ENCODE assay signal across 8 cellular contexts in the genomic region with DNA sequence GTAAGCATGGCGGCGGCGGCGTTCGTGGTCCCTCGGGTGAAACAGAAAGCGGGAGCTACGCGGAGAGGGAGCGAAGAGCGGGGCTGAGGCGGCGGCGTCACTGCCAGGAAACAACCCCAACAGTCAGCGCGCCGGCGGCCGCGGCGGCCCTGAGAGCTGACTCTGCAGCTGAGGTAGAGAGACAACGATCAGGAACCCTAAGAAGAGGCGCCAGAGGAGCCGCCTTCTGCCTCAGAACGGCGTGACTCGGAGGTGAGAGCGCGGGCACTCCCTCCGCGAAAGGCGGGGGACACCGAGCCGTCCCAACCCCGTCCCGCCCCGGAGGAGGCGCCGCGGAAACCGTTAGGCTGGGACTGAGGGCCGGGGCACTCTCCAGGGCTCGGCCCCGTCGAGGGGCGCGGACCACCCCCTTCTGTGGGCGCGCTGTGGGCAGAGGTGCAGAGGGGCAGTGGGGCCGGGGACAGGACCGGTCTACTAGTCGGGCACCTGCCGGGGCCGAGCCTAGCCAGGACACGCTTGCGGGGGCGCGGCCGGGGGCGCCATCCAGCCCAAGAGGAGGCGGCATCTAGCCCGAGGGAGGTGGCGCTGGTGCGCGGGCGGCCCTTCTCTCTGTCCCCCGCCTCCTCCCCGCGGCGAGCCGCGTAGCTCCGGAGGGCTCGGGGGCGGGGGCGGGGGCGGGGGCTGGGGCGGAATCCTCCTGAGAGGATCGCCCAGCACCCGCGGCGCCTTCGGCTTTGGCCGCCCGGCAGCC. TPM values are rescaled to one million over a fixed set of nuclear protein-coding genes. Genes with fewer than 3 reads are reported as not detected.
A peak's percentile ranks its signal among the peaks of the same experiment; 100 is the strongest.
DNase-seq lines count a peak whose midpoint lies in the region; ATAC-seq and TF ChIP-seq lines count a peak whose summit lies in the region.

No MANE protein-coding gene starts in this region.

- H3K27ac ChIP-seq in right lobe of liver: peak overlapping the region; percentile 96 to 99 (median 99)

- ATAC-seq in HG03442 (IDR thresholded peaks at IDR 0.05; ENCODE audit: unreplicated experiment) (peak; percentile 61), right lobe of liver (peak; percentile 86 to 95 (median 90))

- intact Hi-C loops in dendritic cell treated with granulocyte-macrophage colony-stimulating factor and Interleukin-4, amounts not matched to agents 40 ng/mL and 50 ng/mL, for 4 days (cut with micrococcal nuclease): no loop called here
- intact Hi-C loops in right lobe of liver (cut with DNase I): no loop called here

- H3K27me3 Mint-ChIP-seq in dendritic cell treated with granulocyte-macrophage colony-stimulating factor and Interleukin-4, amounts not matched to agents 40 ng/mL and 50 ng/mL, for 4 days: peaks cover 3% of the 10 kb centered on the region

- peaks cover 39% of the 10 kb centered on the region for H3K9me3 Mint-ChIP-seq in dendritic cell treated with granulocyte-macrophage colony-stimulating factor and Interleukin-4, amounts not matched to agents 40 ng/mL and 50 ng/mL, for 4 days

- peaks cover 29% of the 10 kb centered on the region for H3K4me1 Mint-ChIP-seq in dendritic cell treated with granulocyte-macrophage colony-stimulating factor and Interleukin-4, amounts not matched to agents 40 ng/mL and 50 ng/mL, for 4 days (ENCODE audit: low read depth)

- TF ChIP-seq POLR2A in right lobe of liver (IDR thresholded peaks at IDR 0.05): peak; percentile 78

- H3K4me3 Mint-ChIP-seq in dendritic cell treated with granulocyte-macrophage colony-stimulating factor and Interleukin-4, amounts not matched to agents 40 ng/mL and 50 ng/mL, for 4 days: peak overlapping the region; percentile 93

- peak overlapping the region; percentile 95 for H3K27ac Mint-ChIP-seq in dendritic cell treated with granulocyte-macrophage colony-stimulating factor and Interleukin-4, amounts not matched to agents 40 ng/mL and 50 ng/mL, for 4 days

- TF ChIP-seq CTCF in right lobe of liver (IDR thresholded peaks at IDR 0.05): peak in 2 of 4 donors; percentile 14 to 35

- 0% methylated on average over 4 of the region's 85 CpGs for WGBS in right lobe of liver (ENCODE audit: insufficient coverage, low coverage, low lambda C conversion rate, missing lambda C conversion rate)

- no peaks in the 10 kb centered on the region for H3K36me3 ChIP-seq in right lobe of liver

- peak overlapping the region; percentile 75 to 82 (median 78) for H3K4me3 ChIP-seq in right lobe of liver

- peaks cover 40% of the 10 kb centered on the region for H3K36me3 Mint-ChIP-seq in dendritic cell treated with granulocyte-macrophage colony-stimulating factor and Interleukin-4, amounts not matched to agents 40 ng/mL and 50 ng/mL, for 4 days (ENCODE audit: low read depth)

- peaks cover 0 to 19% (median 0%) of the 10 kb centered on the region in 4 donors for H3K4me1 ChIP-seq in right lobe of liver

- H3K9me3 ChIP-seq in right lobe of liver: peaks cover 0 to 5% (median 0%) of the 10 kb centered on the region in 4 donors

- H3K27me3 ChIP-seq in right lobe of liver: no peaks in the 10 kb centered on the region

- DNase-seq in C1 segment of cervical spinal cord (lab: John Stamatoyannopoulos, UW): peak; percentile 40 to 91 (median 82)
- DNase-seq in GM19240 (ENCODE audit: insufficient read length, low spot score): peak; percentile 41
- DNase-seq in NCI-H69 (lab: John Stamatoyannopoulos, UW): peak; percentile 92
- peak; percentile 83 to 84 for DNase-seq in activated CD4-positive, alpha-beta T cell treated with anti-CD3 and anti-CD28 coated beads, Interleukin-2, amount 50 U/mL, for 24 hours (ENCODE audit: low read depth in 1 of 2, low spot score in 1 of 2)
- DNase-seq in right lobe of liver: peak; percentile 92 to 94 (median 93)
- peak; percentile 90 for DNase-seq in stimulated activated CD4-positive, alpha-beta T cell treated with anti-CD3 and anti-CD28 coated beads, Interleukin-4, amount 100 ng/mL, for 24 hours

RNA-seq across cellular contexts. Expression of a gene that starts 0.4 kb away (rescaled TPM):
- total RNA-seq in right lobe of liver: 10 to 100 TPM; 43.4 to 53.2 (median 47.9) TPM

Comparison
In these comparisons a context has a peak if more than half of its experiments do, and no peak if none do; other contexts are left out.
1. Peak in every context shown above with its lines: DNase-seq, ATAC-seq, H3K4me3 ChIP-seq and H3K27ac ChIP-seq.
2. DNase-seq: peak in every context shown above with its lines; median percentile 93 in right lobe of liver; 92 in NCI-H69; 90 in stimulated activated CD4-positive, alpha-beta T cell treated with anti-CD3 and anti-CD28 coated beads, Interleukin-4, amount 100 ng/mL, for 24 hours; 84 in activated CD4-positive, alpha-beta T cell treated with anti-CD3 and anti-CD28 coated beads, Interleukin-2, amount 50 U/mL, for 24 hours; 82 in C1 segment of cervical spinal cord; 41 in GM19240.